In genomic region chr1:81832573-81832972, GRCh38 we compare ENCODE assay signal across 14 cellular contexts. TPM values are rescaled to one million over a fixed set of nuclear protein-coding genes. Genes with fewer than 3 reads are reported as not detected.
A peak's percentile ranks its signal among the peaks of the same experiment; 100 is the strongest.
DNase-seq lines count a peak whose midpoint lies in the region; ATAC-seq and TF ChIP-seq lines count a peak whose summit lies in the region.
"Had no signal": no experiment of that assay in that cellular context is flagged by ENCODE, and none has a peak within 500 bp of the region (broad histone marks: within the 10 kb centered on the region; RNA-seq: fewer than 3 reads in every experiment).

No MANE protein-coding gene starts in this region.

- BruUV-seq in mammary epithelial cell (replicated peaks; lab: Mats Ljungman, UMichigan), result no TSS peak

- 0% methylated on average over 1 of the region's 1 CpG for WGBS in mammary epithelial cell (ENCODE audit: low coverage, missing lambda C conversion rate)

- no peaks in the 10 kb centered on the region for H3K9me3 Mint-ChIP-seq in activated T-helper 2 cell treated with anti-CD3 and anti-CD28 coated beads, Interferon-gamma antibody, Interleukin-2, Interleukin-4, amounts not matched to agents 10 μg/mL and 5 μg/mL and 100 μg/mL, durations not matched to agents 14 hours and 24 hours and 36 hours
- H3K9me3 Mint-ChIP-seq: T-helper 2 cell treated with Interferon-gamma antibody and Interleukin-4, amounts not matched to agents 5 μg/mL and 100 μg/mL, for 36 hours had no signal

- H3K27ac ChIP-seq in mammary epithelial cell (ENCODE audit: insufficient read depth, low read depth, low read length), result no peak overlapping the region
- H3K27ac ChIP-seq: A549, ovary, stomach had no signal

- DNase-seq in Right ventricle myocardium inferior (ENCODE audit: missing footprints) (no peak), cardiac septum (ENCODE audit: low spot score) (no peak), mammary epithelial cell (peak; percentile 12), iris pigment epithelial cell (ENCODE audit: low read depth) (peak; percentile 79), anterior cingulate cortex (lab: John Stamatoyannopoulos, UW) (no peak)
- DNase-seq in activated T-helper 2 cell treated with anti-CD3 and anti-CD28 coated beads, Interferon-gamma antibody, Interleukin-2, Interleukin-4, amounts not matched to agents 10 μg/mL and 5 μg/mL and 100 μg/mL, durations not matched to agents 14 hours and 24 hours and 36 hours (ENCODE audit: low spot score), result no peak
- DNase-seq: Karpas-422, kidney, stomach had no signal

- H3K79me2 ChIP-seq in mammary epithelial cell (ENCODE audit: insufficient read depth, low read length), result peaks cover 12% of the 10 kb centered on the region

- ATAC-seq in Right ventricle myocardium inferior (peak; percentile 71), GM21528 (IDR thresholded peaks at IDR 0.05; ENCODE audit: low FRiP score, unreplicated experiment) (no peak), GM18867 (IDR thresholded peaks at IDR 0.05; ENCODE audit: unreplicated experiment) (no peak)
- ATAC-seq: A549 had no signal

- H3K4me3 ChIP-seq in mammary epithelial cell (replicated peaks in 1 of 3; ENCODE audit: insufficient read depth in 1 of 3, low read depth in 2 of 3, low read length in 3 of 3), result no peak overlapping the region
- H3K4me3 ChIP-seq: A549, ovary, stomach had no signal

- H3K27ac Mint-ChIP-seq in activated T-helper 2 cell treated with anti-CD3 and anti-CD28 coated beads, Interferon-gamma antibody, Interleukin-2, Interleukin-4, amounts not matched to agents 10 μg/mL and 5 μg/mL and 100 μg/mL, durations not matched to agents 14 hours and 24 hours and 36 hours, result no peak overlapping the region
- H3K27ac Mint-ChIP-seq: T-helper 2 cell treated with Interferon-gamma antibody and Interleukin-4, amounts not matched to agents 5 μg/mL and 100 μg/mL, for 36 hours had no signal

- no peak overlapping the region for H3K4me3 Mint-ChIP-seq in activated T-helper 2 cell treated with anti-CD3 and anti-CD28 coated beads, Interferon-gamma antibody, Interleukin-2, Interleukin-4, amounts not matched to agents 10 μg/mL and 5 μg/mL and 100 μg/mL, durations not matched to agents 14 hours and 24 hours and 36 hours (ENCODE audit: low read depth)
- H3K4me3 Mint-ChIP-seq: T-helper 2 cell treated with Interferon-gamma antibody and Interleukin-4, amounts not matched to agents 5 μg/mL and 100 μg/mL, for 36 hours had no signal

- H3K4me1 ChIP-seq in mammary epithelial cell (ENCODE audit: insufficient read depth, low read length), result peaks cover 12% of the 10 kb centered on the region

- no peaks in the 10 kb centered on the region for H3K27me3 ChIP-seq in mammary epithelial cell (ENCODE audit: insufficient read depth, low read length)
- H3K27me3 ChIP-seq: ovary, stomach had no signal

- no peak overlapping the region for H3K9ac ChIP-seq in mammary epithelial cell (ENCODE audit: insufficient read depth, low read length)

- dilution Hi-C loops in mammary epithelial cell (cut with HindIII; ENCODE audit: low sequenced_read_pairs), result no loop called here

- no peak overlapping the region for H3K4me2 ChIP-seq in mammary epithelial cell (ENCODE audit: insufficient read depth, low read depth, low read length)
- H3K4me2 ChIP-seq: A549 had no signal

- H3K36me3 ChIP-seq in mammary epithelial cell (ENCODE audit: insufficient read depth, low read length), result no peaks in the 10 kb centered on the region
- H3K36me3 ChIP-seq: ovary, stomach had no signal

- no peak for TF ChIP-seq CTCF in mammary epithelial cell (conservative IDR thresholded peaks at IDR 0.05 in 1 of 2, IDR thresholded peaks at IDR 0.05 in 1 of 2; ENCODE audit: extremely low read depth in 1 of 2, insufficient read depth in 1 of 2, low read depth in 1 of 2, low read length in 2 of 2)

- no peaks in the 10 kb centered on the region for H4K20me1 ChIP-seq in mammary epithelial cell (ENCODE audit: insufficient read depth, low read length)

- no peaks in the 10 kb centered on the region for H3K36me3 Mint-ChIP-seq in activated T-helper 2 cell treated with anti-CD3 and anti-CD28 coated beads, Interferon-gamma antibody, Interleukin-2, Interleukin-4, amounts not matched to agents 10 μg/mL and 5 μg/mL and 100 μg/mL, durations not matched to agents 14 hours and 24 hours and 36 hours (ENCODE audit: low read depth)

- H3K9me3 ChIP-seq in mammary epithelial cell (replicated peaks; ENCODE audit: insufficient read depth, low read length), result no peaks in the 10 kb centered on the region
- H3K9me3 ChIP-seq: A549, ovary, stomach had no signal

- in situ Hi-C loops in mammary epithelial cell (cut with MboI; ENCODE audit: low sequenced_read_pairs in 2 of 2), result no loop called here

- no peaks in the 10 kb centered on the region for H3K4me1 Mint-ChIP-seq in activated T-helper 2 cell treated with anti-CD3 and anti-CD28 coated beads, Interferon-gamma antibody, Interleukin-2, Interleukin-4, amounts not matched to agents 10 μg/mL and 5 μg/mL and 100 μg/mL, durations not matched to agents 14 hours and 24 hours and 36 hours (ENCODE audit: low read depth)

- CTCF ChIA-PET in mammary epithelial cell (lab: Charles Lee; ENCODE audit: low non-redundant PET), result no interaction called here

- no peaks in the 10 kb centered on the region for H3K27me3 Mint-ChIP-seq in activated T-helper 2 cell treated with anti-CD3 and anti-CD28 coated beads, Interferon-gamma antibody, Interleukin-2, Interleukin-4, amounts not matched to agents 10 μg/mL and 5 μg/mL and 100 μg/mL, durations not matched to agents 14 hours and 24 hours and 36 hours (ENCODE audit: low read depth)

- intact Hi-C loops in Right ventricle myocardium inferior (cut with DNase I) (no loop called here), cardiac septum (cut with DNase I) (no loop called here), mammary epithelial cell (cut with micrococcal nuclease) (no loop called here)
- intact Hi-C loops in activated T-helper 2 cell treated with anti-CD3 and anti-CD28 coated beads, Interferon-gamma antibody, Interleukin-2, Interleukin-4, amounts not matched to agents 10 μg/mL and 5 μg/mL and 100 μg/mL, durations not matched to agents 14 hours and 24 hours and 36 hours (cut with micrococcal nuclease), result no loop called here

- no peak overlapping the region for H2AFZ ChIP-seq in mammary epithelial cell (ENCODE audit: low read depth, low read length)

RNA-seq across cellular contexts. Expression of gene ADGRL2, which starts 31.8 kb away (rescaled TPM):
- total RNA-seq in Right ventricle myocardium inferior, result 42.2 TPM
- 33.3 TPM for total RNA-seq in cardiac septum
- total RNA-seq in mammary epithelial cell, result 100 to 1,000 TPM in 1 of 2 donors, 10 to 100 TPM in 1; 43.7 to 105 TPM
- 27.1 TPM for polyA plus RNA-seq in mammary epithelial cell
- polyA minus RNA-seq in mammary epithelial cell, result 84.1 TPM
- 1.3 TPM in 1 of 2 replicates, not detected in the other for total RNA-seq in activated T-helper 2 cell treated with anti-CD3 and anti-CD28 coated beads, Interferon-gamma antibody, Interleukin-2, Interleukin-4, amounts not matched to agents 10 μg/mL and 5 μg/mL and 100 μg/mL, durations not matched to agents 14 hours and 24 hours and 36 hours

Comparison
In these comparisons a context has a peak if more than half of its experiments do, and no peak if none do; other contexts are left out.
1. DNase-seq: peak in mammary epithelial cell (single experiment) and iris pigment epithelial cell (single experiment); none in Right ventricle myocardium inferior (single experiment), cardiac septum (single experiment), activated T-helper 2 cell treated with anti-CD3 and anti-CD28 coated beads, Interferon-gamma antibody, Interleukin-2, Interleukin-4, amounts not matched to agents 10 μg/mL and 5 μg/mL and 100 μg/mL, durations not matched to agents 14 hours and 24 hours and 36 hours (single experiment) and anterior cingulate cortex (0 of 58).
2. RNA of gene ADGRL2, which starts 31.8 kb away (total RNA-seq): 43.7 to 105 TPM in mammary epithelial cell, 42.2 TPM in Right ventricle myocardium inferior (single experiment) and 33.3 TPM in cardiac septum (single experiment); 1.3 TPM in activated T-helper 2 cell treated with anti-CD3 and anti-CD28 coated beads, Interferon-gamma antibody, Interleukin-2, Interleukin-4, amounts not matched to agents 10 μg/mL and 5 μg/mL and 100 μg/mL, durations not matched to agents 14 hours and 24 hours and 36 hours; every median in the first group is over 10 times any median in the second.